In the genomic region with DNA sequence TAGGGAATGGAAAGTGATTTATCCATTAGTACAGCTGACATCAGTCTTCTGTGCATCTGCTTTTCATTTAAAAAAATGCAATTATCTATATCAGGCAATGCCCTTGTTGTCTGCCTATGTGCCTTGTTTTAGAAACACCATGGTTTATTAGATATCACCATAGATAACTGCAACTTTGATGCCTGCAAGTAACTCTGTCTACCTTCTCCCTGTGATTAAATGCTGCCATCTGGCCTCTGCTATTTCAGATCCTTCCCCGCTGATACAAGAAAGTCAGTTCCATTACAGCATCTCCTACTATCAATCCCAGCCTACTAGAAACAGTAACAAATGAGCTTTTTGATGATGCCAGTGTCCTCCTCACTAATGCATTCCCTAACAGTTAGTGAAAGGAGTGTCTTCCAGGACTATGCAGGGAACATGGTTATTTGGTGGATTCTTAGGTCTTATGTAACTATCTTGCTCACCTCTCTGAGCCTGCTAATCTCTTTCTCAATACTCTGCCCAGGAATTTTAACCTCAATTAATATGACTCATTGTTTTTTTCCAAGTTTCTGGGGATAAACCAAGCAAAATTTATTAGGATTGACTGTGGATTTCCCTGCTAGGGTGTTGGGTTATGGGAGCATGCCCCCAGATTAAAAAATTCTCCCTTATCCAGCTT, we compare ENCODE assay signal across 22 cellular contexts.
DNase-seq lines count a peak whose midpoint lies in the region; ATAC-seq and TF ChIP-seq lines count a peak whose summit lies in the region.
"Had no signal": no experiment of that assay in that cellular context is flagged by ENCODE, and none has a peak within 500 bp of the region (broad histone marks: within the 10 kb centered on the region; RNA-seq: fewer than 3 reads in every experiment).

No MANE protein-coding gene starts in this region.

- H4K20me1 ChIP-seq in GM23248 (ENCODE audit: insufficient read depth), result no peaks in the 10 kb centered on the region
- no peaks in the 10 kb centered on the region for H4K20me1 ChIP-seq in osteoblast (ENCODE audit: insufficient read depth, low read length)

- intact Hi-C loops in right lobe of liver (cut with DNase I), result no loop called here

- no peaks in the 10 kb centered on the region for H3K4me1 ChIP-seq in GM23248 (ENCODE audit: insufficient read depth)
- H3K4me1 ChIP-seq in right lobe of liver, result no peaks in the 10 kb centered on the region
- no peaks in the 10 kb centered on the region for H3K4me1 ChIP-seq in osteoblast (ENCODE audit: insufficient read depth, low read length)
- H3K4me1 ChIP-seq: esophagus muscularis mucosa had no signal

- no peak overlapping the region for H2AFZ ChIP-seq in GM23248
- no peak overlapping the region for H2AFZ ChIP-seq in osteoblast (ENCODE audit: low read length)

- ATAC-seq in omental fat pad (ENCODE audit: low FRiP score), result peak; percentile 82
- ATAC-seq in right lobe of liver, result no peak
- ATAC-seq: natural killer cell, Right ventricle myocardium inferior had no signal

- no peak for TF ChIP-seq CTCF in omental fat pad (IDR thresholded peaks at IDR 0.05)
- TF ChIP-seq CTCF in right lobe of liver (IDR thresholded peaks at IDR 0.05), result no peak
- no peak for TF ChIP-seq CTCF in osteoblast (IDR thresholded peaks at IDR 0.05; ENCODE audit: extremely low read depth, low read depth, low read length)

- no peaks in the 10 kb centered on the region for H3K9me2 ChIP-seq in GM23248 (ENCODE audit: insufficient read depth)

- H3F3A ChIP-seq in GM23248 (ENCODE audit: insufficient read depth), result no peaks in the 10 kb centered on the region

- peak; percentile 31 for DNase-seq in GM23248
- peak; percentile 7 for DNase-seq in RPMI7951 (ENCODE audit: low read depth)
- peak; percentile 86 for DNase-seq in cerebellar cortex (ENCODE audit: low spot score)
- no peak for DNase-seq in omental fat pad (ENCODE audit: low spot score)
- no peak for DNase-seq in right lobe of liver
- no peak for DNase-seq in osteoblast (ENCODE audit: insufficient read length, low spot score, missing footprints)
- no peak for DNase-seq in DMS114 treated with DMSO at 0.1 percent for 48 hours (lab: John Stamatoyannopoulos, UW; ENCODE audit: unreplicated experiment)
- no peak for DNase-seq in erythroblast (lab: John Stamatoyannopoulos, UW)
- DNase-seq: activated gamma-delta T cell; CD4-positive, alpha-beta memory T cell; central memory CD4-positive, alpha-beta T cell; glutamatergic neuron; HFFc6; natural killer cell; NCI-H1436 treated with DMSO at 0.1 percent for 48 hours; NCI-H2171; NCI-H69; stimulated activated CD4-positive, alpha-beta T cell treated with anti-CD3 and anti-CD28 coated beads, Interleukin-2, amount 100 ng/mL, for 24 hours; stimulated activated naive CD4-positive, alpha-beta T cell had no signal

- no peak for TF ChIP-seq POLR2A in right lobe of liver (IDR thresholded peaks at IDR 0.05)
- no peak for TF ChIP-seq POLR2A in erythroblast (IDR thresholded peaks at IDR 0.05; ENCODE audit: low read length)

- H3K27me3 ChIP-seq in GM23248 (replicated peaks; ENCODE audit: insufficient read depth) (no peaks in the 10 kb centered on the region), right lobe of liver (no peaks in the 10 kb centered on the region), osteoblast (ENCODE audit: insufficient read depth, low read length) (no peaks in the 10 kb centered on the region)
- H3K27me3 ChIP-seq: esophagus muscularis mucosa had no signal

- H3K36me3 ChIP-seq in GM23248 (ENCODE audit: low read depth) (no peaks in the 10 kb centered on the region), right lobe of liver (no peaks in the 10 kb centered on the region), osteoblast (ENCODE audit: insufficient read depth, low read length) (no peaks in the 10 kb centered on the region)
- H3K36me3 ChIP-seq: esophagus muscularis mucosa had no signal

- H3K4me3 ChIP-seq in GM23248, result no peak overlapping the region
- no peak overlapping the region for H3K4me3 ChIP-seq in right lobe of liver
- H3K4me3 ChIP-seq in osteoblast (ENCODE audit: insufficient read depth, low read length), result no peak overlapping the region
- H3K4me3 ChIP-seq: esophagus muscularis mucosa, skin epidermis had no signal

- H3K79me2 ChIP-seq in GM23248 (ENCODE audit: insufficient read depth), result no peaks in the 10 kb centered on the region
- no peaks in the 10 kb centered on the region for H3K79me2 ChIP-seq in osteoblast (ENCODE audit: insufficient read depth, low read length)

- H3K27ac ChIP-seq in GM23248 (no peak overlapping the region), right lobe of liver (no peak overlapping the region), osteoblast (ENCODE audit: low read depth, low read length) (no peak overlapping the region)
- H3K27ac ChIP-seq: esophagus muscularis mucosa, skin epidermis had no signal

- H3K9ac ChIP-seq in GM23248, result no peak overlapping the region

- in situ Hi-C loops in GM23248 (cut with MboI), result no loop called here

- 27 to 50% methylated on average over 1 of the region's 1 CpG for WGBS in GM23248 (ENCODE audit: low coverage in 1 of 2, low lambda C conversion rate in 2 of 2, missing lambda C conversion rate in 2 of 2), 2 experiments
- WGBS in right lobe of liver (ENCODE audit: insufficient coverage, low coverage, low lambda C conversion rate, missing lambda C conversion rate), result 100% methylated on average over 1 of the region's 1 CpG

- no peaks in the 10 kb centered on the region for H3K9me3 ChIP-seq in GM23248 (ENCODE audit: low read depth)
- no peaks in the 10 kb centered on the region for H3K9me3 ChIP-seq in right lobe of liver
- no peaks in the 10 kb centered on the region for H3K9me3 ChIP-seq in osteoblast (ENCODE audit: low read depth, low read length)
- H3K9me3 ChIP-seq: esophagus muscularis mucosa had no signal

- H3K4me2 ChIP-seq in GM23248 (ENCODE audit: unreplicated experiment), result no peak overlapping the region
- H3K4me2 ChIP-seq in osteoblast (ENCODE audit: insufficient read depth, low read length), result no peak overlapping the region

Comparison
In these comparisons a context has a peak if more than half of its experiments do, and no peak if none do; other contexts are left out.
1. DNase-seq: peak in GM23248 (single experiment), RPMI7951 (single experiment) and cerebellar cortex (single experiment); none in omental fat pad (single experiment), right lobe of liver (0 of 3), osteoblast (single experiment), DMS114 treated with DMSO at 0.1 percent for 48 hours (single experiment) and erythroblast (0 of 2).